Comparison of ENCODE assay signal across 10 cellular contexts in genomic region chr19:778910-779653, GRCh38. TPM values are rescaled to one million over a fixed set of nuclear protein-coding genes. Genes with fewer than 3 reads are reported as not detected.
DNase-seq lines count a peak whose midpoint lies in the region; ATAC-seq and TF ChIP-seq lines count a peak whose summit lies in the region.
"Had no signal": no experiment of that assay in that cellular context is flagged by ENCODE, and none has a peak within 500 bp of the region (broad histone marks: within the 10 kb centered on the region; RNA-seq: fewer than 3 reads in every experiment).

No MANE protein-coding gene starts in this region.

- DNase-seq in AG09309 (ENCODE audit: low read depth) = peak; percentile 87
- no peak for DNase-seq in NT2/D1 (ENCODE audit: low read depth, low spot score)
- DNase-seq in neural progenitor cell (ENCODE audit: low spot score) = no peak
- DNase-seq in NCI-H2029 treated with DMSO at 0.1 percent for 48 hours (lab: John Stamatoyannopoulos, UW) = no peak
- no peak for DNase-seq in NCI-H748 treated with DMSO at 0.1 percent for 48 hours (lab: John Stamatoyannopoulos, UW)
- DNase-seq: effector CD8-positive, alpha-beta T cell; SIG-M5 had no signal

- no peak overlapping the region for H3K4me2 ChIP-seq in neural progenitor cell

- peak; percentile 91 for ATAC-seq in esophagus mucosa
- ATAC-seq in HG02885 (IDR thresholded peaks at IDR 0.05; ENCODE audit: poor library complexity, unreplicated experiment) = no peak
- ATAC-seq in GM21723 (IDR thresholded peaks at IDR 0.05; ENCODE audit: unreplicated experiment) = no peak

- H2AFZ ChIP-seq in neural progenitor cell (replicated peaks) = peak overlapping the region; percentile 89

- H3K9me3 ChIP-seq in NT2/D1 (ENCODE audit: insufficient read depth, low read length) = no peaks in the 10 kb centered on the region
- H3K9me3 ChIP-seq in neural progenitor cell (ENCODE audit: low read depth) = no peaks in the 10 kb centered on the region

- peaks cover 4% of the 10 kb centered on the region for H3K36me3 ChIP-seq in NT2/D1 (ENCODE audit: insufficient read depth, insufficient read length, low read length)
- H3K36me3 ChIP-seq in neural progenitor cell = no peaks in the 10 kb centered on the region

- no peak overlapping the region for H3K27ac ChIP-seq in neural progenitor cell

- peaks cover 21% of the 10 kb centered on the region for H3K4me1 Mint-ChIP-seq in neural progenitor cell

- no peaks in the 10 kb centered on the region for H3K36me3 Mint-ChIP-seq in neural progenitor cell

- H3K9ac ChIP-seq in NT2/D1 (ENCODE audit: insufficient read length, low read depth) (peak overlapping the region; percentile 44), neural progenitor cell (no peak overlapping the region)

- H3K4me3 Mint-ChIP-seq in neural progenitor cell = peak overlapping the region; percentile 50

- peaks cover 10% of the 10 kb centered on the region for H3K27me3 Mint-ChIP-seq in neural progenitor cell (ENCODE audit: insufficient read depth, low read depth)

- H3K4me1 ChIP-seq in NT2/D1 (ENCODE audit: insufficient read depth, insufficient read length) (peaks cover 6% of the 10 kb centered on the region), neural progenitor cell (peaks cover 18% of the 10 kb centered on the region)

- no peak for TF ChIP-seq CTCF in AG09309 (IDR thresholded peaks at IDR 0.05; ENCODE audit: control insufficient read depth, insufficient read depth, low read depth, low read length, missing control alignments)
- TF ChIP-seq CTCF in neural progenitor cell (IDR thresholded peaks at IDR 0.05) = no peak

- H3K27me3 ChIP-seq in NT2/D1 (ENCODE audit: insufficient read depth, insufficient read length) (no peaks in the 10 kb centered on the region), neural progenitor cell (no peaks in the 10 kb centered on the region)

- no peaks in the 10 kb centered on the region for H4K20me1 ChIP-seq in neural progenitor cell (ENCODE audit: low read depth)

- H3K4me3 ChIP-seq in AG09309 (ENCODE audit: control insufficient read depth, low read depth, low read length) (no peak overlapping the region; the same call in 1 of the 2 replicates), NT2/D1 (ENCODE audit: insufficient read length, low read depth) (no peak overlapping the region), neural progenitor cell (no peak overlapping the region)

- H3K9me3 Mint-ChIP-seq in neural progenitor cell = no peaks in the 10 kb centered on the region

- H3F3A ChIP-seq in neural progenitor cell (ENCODE audit: low read depth) = peaks cover 26% of the 10 kb centered on the region

- H3K79me2 ChIP-seq in neural progenitor cell (ENCODE audit: low read depth) = peaks cover 11% of the 10 kb centered on the region

- peak overlapping the region; percentile 66 for H3K27ac Mint-ChIP-seq in neural progenitor cell

RNA-seq across cellular contexts. Expression of gene PTBP1, which starts 18.2 kb away (rescaled TPM):
- 279 TPM for total RNA-seq in esophagus mucosa
- 237 and 543 TPM in 2 replicates for total RNA-seq in neural progenitor cell (ENCODE audit: low replicate concordance)

RNA-seq across cellular contexts. Expression of gene MISP, which starts 28.2 kb away (rescaled TPM):
- total RNA-seq in esophagus mucosa = 0.40 TPM
- total RNA-seq in neural progenitor cell (ENCODE audit: low replicate concordance) = not detected in 2 replicates

RNA-seq across cellular contexts. Expression of gene PLPPR3, which starts 42.7 kb away (rescaled TPM):
- not detected for total RNA-seq in esophagus mucosa
- total RNA-seq in neural progenitor cell (ENCODE audit: low replicate concordance) = 15.6 and 91.6 TPM in 2 replicates

RNA-seq across cellular contexts. Expression of gene AZU1, which starts 48.6 kb away (rescaled TPM):
- not detected for total RNA-seq in esophagus mucosa
- 1.0 and 2.0 TPM in 2 replicates for total RNA-seq in neural progenitor cell (ENCODE audit: low replicate concordance)

Comparison
In these comparisons a context has a peak if more than half of its experiments do, and no peak if none do; other contexts are left out.
1. RNA of gene PLPPR3, which starts 42.7 kb away (total RNA-seq): 15.6 to 91.6 TPM in neural progenitor cell; not detected in esophagus mucosa (single experiment); every median in the first group is over 10 times any median in the second.